Comparison of ENCODE assay signal across 3 cellular contexts in genomic region chr11:63709336-63709735, GRCh38.
TF ChIP-seq lines count a peak whose summit lies in the region.

No MANE protein-coding gene starts in this region.

TF ChIP-seq in IMR-90, 13 proteins besides CTCF, POLR2A, EP300 and RAD21:
- no peak for TF ChIP-seq MXI1 (IDR thresholded peaks at IDR 0.05; ENCODE audit: borderline replicate concordance, low read depth, low read length)
- no peak for TF ChIP-seq CHD1 (IDR thresholded peaks at IDR 0.05; ENCODE audit: low read depth, low read length)
- no peak for TF ChIP-seq BHLHE40 (IDR thresholded peaks at IDR 0.05; ENCODE audit: low read depth, low read length)
- no peak for TF ChIP-seq MAZ (IDR thresholded peaks at IDR 0.05; ENCODE audit: borderline replicate concordance, low read depth, low read length)
- TF ChIP-seq FOS (IDR thresholded peaks at IDR 0.05; ENCODE audit: low read depth, low read length), result no peak
- no peak for TF ChIP-seq RFX5 (IDR thresholded peaks at IDR 0.05; ENCODE audit: low read depth, low read length)
- no peak for TF ChIP-seq ELK1 (IDR thresholded peaks at IDR 0.05; ENCODE audit: borderline replicate concordance, low read depth, low read length)
- TF ChIP-seq SMC3 (IDR thresholded peaks at IDR 0.05; ENCODE audit: low read depth, low read length), result no peak
- no peak for TF ChIP-seq USF2 (IDR thresholded peaks at IDR 0.05; ENCODE audit: low read depth, low read length)
- TF ChIP-seq MAFK (IDR thresholded peaks at IDR 0.05; ENCODE audit: low read depth, low read length), result no peak
- TF ChIP-seq RCOR1 (IDR thresholded peaks at IDR 0.05; ENCODE audit: insufficient replicate concordance, low read length), result no peak
- TF ChIP-seq CEBPB (IDR thresholded peaks at IDR 0.05; ENCODE audit: low read depth, low read length), result no peak
- no peak for TF ChIP-seq NFE2L2 (IDR thresholded peaks at IDR 0.05; ENCODE audit: low read depth, low read length)

TF ChIP-seq in endothelial cell of umbilical vein, 7 proteins besides CTCF, POLR2A, EP300 and RAD21:
- TF ChIP-seq GATA2 (IDR thresholded peaks at IDR 0.05; ENCODE audit: insufficient read depth, insufficient read length, low read depth, low read length) (no peak), FOS (IDR thresholded peaks at IDR 0.05; ENCODE audit: borderline replicate concordance, insufficient read depth, low read length) (peak; percentile 33), EZH2 (IDR thresholded peaks at IDR 0.05; ENCODE audit: borderline replicate concordance, low read depth, low read length, severe bottlenecking) (no peak), MYC (IDR thresholded peaks at IDR 0.05; ENCODE audit: low read depth, low read length) (no peak), POLR2AphosphoS5 (IDR thresholded peaks at IDR 0.05; ENCODE audit: insufficient read depth, low read depth, low read length) (peak; percentile 37)

TF ChIP-seq in GM12891, 5 proteins besides CTCF, POLR2A, EP300 and RAD21:
- TF ChIP-seq SPI1 (IDR thresholded peaks at IDR 0.05; ENCODE audit: low read depth, low read length), result no peak
- no peak for TF ChIP-seq PAX5 (IDR thresholded peaks at IDR 0.05; ENCODE audit: insufficient read depth, low read length, severe bottlenecking)
- TF ChIP-seq POLR2AphosphoS5 (IDR thresholded peaks at IDR 0.05; ENCODE audit: low read depth, low read length), result no peak
